Comparison of ENCODE assay signal across 19 cellular contexts in genomic region chr1:81304187-81304586, GRCh38.
DNase-seq lines count a peak whose midpoint lies in the region; ATAC-seq, FAIRE-seq and TF ChIP-seq lines count a peak whose summit lies in the region.
"Had no signal": no experiment of that assay in that cellular context is flagged by ENCODE, and none has a peak within 500 bp of the region (broad histone marks: within the 10 kb centered on the region; RNA-seq: fewer than 3 reads in every experiment).

No MANE protein-coding gene starts in this region.

- peak overlapping the region; percentile 21 for H3K4me3 Mint-ChIP-seq in astrocyte (ENCODE audit: unreplicated experiment)
- H3K4me3 Mint-ChIP-seq: immature natural killer cell had no signal

- H3K36me3 Mint-ChIP-seq in astrocyte (ENCODE audit: low read depth, unreplicated experiment) = no peaks in the 10 kb centered on the region
- H3K36me3 Mint-ChIP-seq: immature natural killer cell had no signal

- no peak overlapping the region for H2AFZ ChIP-seq in astrocyte (ENCODE audit: low read depth, low read length)

- H3K4me2 ChIP-seq in astrocyte (ENCODE audit: low read length) = no peak overlapping the region

- DNase-seq in AG08396 (ENCODE audit: low spot score) (peak; percentile 22), HPDE6-E6E7 (ENCODE audit: extremely low spot score) (peak; percentile 37), astrocyte (ENCODE audit: low read depth) (peak; percentile 43), foreskin keratinocyte (peak; percentile 16 to 61), left lobe of liver (ENCODE audit: low spot score) (no peak), middle frontal gyrus (ENCODE audit: extremely low spot score, low spot score) (no peak), small intestine (no peak)
- DNase-seq: activated T-cell treated with anti-CD3 and anti-CD28 coated beads, Interleukin-2, amount 50 U/mL, for 48 hours; dermis blood vessel endothelial cell; DMS53; immature natural killer cell; NCI-H2029 treated with DMSO at 0.1 percent for 48 hours; occipital lobe; SHP77 treated with DMSO at 0.1 percent for 48 hours; spleen; stomach; T1000 had no signal

- H3K27me3 ChIP-seq in astrocyte (ENCODE audit: insufficient read depth, low read length) (no peaks in the 10 kb centered on the region), foreskin keratinocyte (no peaks in the 10 kb centered on the region), small intestine (ENCODE audit: control insufficient read depth in 2 of 2, insufficient read depth in 2 of 2, low read length in 2 of 2) (no peaks in the 10 kb centered on the region)
- H3K27me3 ChIP-seq: spleen, stomach had no signal

- H3K4me1 ChIP-seq in astrocyte (ENCODE audit: insufficient read depth, low read length) (no peaks in the 10 kb centered on the region), foreskin keratinocyte (peaks cover 9% of the 10 kb centered on the region), small intestine (ENCODE audit: control insufficient read depth in 2 of 2, insufficient read depth in 1 of 2, low read depth in 1 of 2, low read length in 1 of 2) (no peaks in the 10 kb centered on the region)

- no peak overlapping the region for H3K27ac ChIP-seq in astrocyte (ENCODE audit: low read depth, low read length)
- no peak overlapping the region for H3K27ac ChIP-seq in foreskin keratinocyte
- H3K27ac ChIP-seq in small intestine (ENCODE audit: low read depth in 1 of 2, low read length in 1 of 2) = no peak overlapping the region
- H3K27ac ChIP-seq: spleen, stomach had no signal

- H3K9me3 ChIP-seq in astrocyte (ENCODE audit: insufficient read depth, low read depth, low read length) = no peaks in the 10 kb centered on the region
- H3K9me3 ChIP-seq in small intestine (ENCODE audit: control insufficient read depth, low read depth) = no peaks in the 10 kb centered on the region
- H3K9me3 ChIP-seq: spleen, stomach had no signal

- H4K20me1 ChIP-seq in astrocyte (ENCODE audit: insufficient read depth, low read length) = no peaks in the 10 kb centered on the region

- no peaks in the 10 kb centered on the region for H3K79me2 ChIP-seq in astrocyte (ENCODE audit: insufficient read depth, low read length)

- FAIRE-seq in astrocyte (lab: Jason Lieb, UNC) (no peak), small intestine (lab: Jason Lieb, UNC) (no peak)
- FAIRE-seq: frontal cortex had no signal

- H3K36me3 ChIP-seq in astrocyte (ENCODE audit: insufficient read depth, low read length) (no peaks in the 10 kb centered on the region), small intestine (ENCODE audit: control insufficient read depth in 2 of 2, insufficient read depth in 2 of 2, low read length in 2 of 2) (no peaks in the 10 kb centered on the region)
- H3K36me3 ChIP-seq: spleen, stomach had no signal

- peak overlapping the region; percentile 15 for H3K27ac Mint-ChIP-seq in astrocyte (ENCODE audit: unreplicated experiment)
- H3K27ac Mint-ChIP-seq: immature natural killer cell had no signal

- H3K4me3 ChIP-seq in astrocyte (ENCODE audit: insufficient read depth, low read depth, low read length) (no peak overlapping the region), small intestine (ENCODE audit: low read depth in 1 of 2, low read length in 2 of 2) (no peak overlapping the region)
- H3K4me3 ChIP-seq: spleen, stomach had no signal

- ATAC-seq in foreskin keratinocyte = peak; percentile 71
- ATAC-seq in HG03460 (IDR thresholded peaks at IDR 0.05; ENCODE audit: unreplicated experiment) = no peak
- no peak for ATAC-seq in left lobe of liver

- no peaks in the 10 kb centered on the region for H3K9me3 Mint-ChIP-seq in astrocyte (ENCODE audit: unreplicated experiment)

- TF ChIP-seq CTCF in astrocyte (IDR thresholded peaks at IDR 0.05; ENCODE audit: insufficient read depth, low read depth, low read length) (no peak), foreskin keratinocyte (conservative IDR thresholded peaks at IDR 0.05) (no peak)

- peaks cover 26% of the 10 kb centered on the region for H3K4me1 Mint-ChIP-seq in astrocyte (ENCODE audit: low read depth, unreplicated experiment)
- H3K4me1 Mint-ChIP-seq: immature natural killer cell had no signal

- H3K9ac ChIP-seq in astrocyte (ENCODE audit: low read length) = no peak overlapping the region

- no peaks in the 10 kb centered on the region for H3K27me3 Mint-ChIP-seq in astrocyte (ENCODE audit: low read depth, unreplicated experiment)

Comparison
In these comparisons a context has a peak if more than half of its experiments do, and no peak if none do; other contexts are left out.
1. DNase-seq: peak in AG08396 (single experiment), HPDE6-E6E7 (single experiment), astrocyte (single experiment) and foreskin keratinocyte (2 of 2); none in left lobe of liver (single experiment), middle frontal gyrus (single experiment) and small intestine (single experiment).